12 cellular contexts compared by ENCODE assay signal in the genomic region with DNA sequence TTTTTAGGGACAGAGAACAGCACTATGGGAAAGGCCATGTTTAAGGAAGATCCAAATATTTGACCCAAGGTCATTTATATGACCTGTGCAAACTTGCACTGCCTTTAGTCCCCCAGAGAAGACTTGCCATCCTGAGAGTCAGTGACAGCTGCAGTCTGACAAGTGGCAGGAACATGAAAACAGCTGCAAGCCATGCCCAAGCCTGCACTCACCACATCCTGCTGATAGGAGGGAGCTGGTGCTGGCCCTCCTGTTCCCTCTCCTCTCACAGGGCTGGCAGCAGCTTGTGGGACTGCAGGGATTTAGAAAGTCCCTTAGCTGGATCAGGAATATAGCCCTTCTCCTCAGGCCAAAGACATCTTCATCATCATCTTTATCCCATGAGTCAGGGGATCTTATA.
DNase-seq lines count a peak whose midpoint lies in the region; ATAC-seq and TF ChIP-seq lines count a peak whose summit lies in the region.
"Had no signal": no experiment of that assay in that cellular context is flagged by ENCODE, and none has a peak within 500 bp of the region (broad histone marks: within the 10 kb centered on the region; RNA-seq: fewer than 3 reads in every experiment).

No MANE protein-coding gene starts in this region.

- H3K4me3 ChIP-seq in Peyer's patch (no peak overlapping the region), mucosa of descending colon (no peak overlapping the region)
- H3K4me3 ChIP-seq: lung had no signal

- intact Hi-C loops in mucosa of descending colon (cut with DNase I, micrococcal nuclease): no loop called here

- DNase-seq in Peyer's patch (peak in 2 of 3 donors; percentile 81 to 84), mucosa of descending colon (peak in 1 of 3 donors; percentile 64), amygdala (lab: John Stamatoyannopoulos, UW) (no peak), erythroblast (lab: John Stamatoyannopoulos, UW) (no peak)
- DNase-seq: anterior cingulate cortex, NCI-H774, substantia nigra had no signal

- H3K36me3 ChIP-seq in Peyer's patch (no peaks in the 10 kb centered on the region), mucosa of descending colon (ENCODE audit: low read depth) (no peaks in the 10 kb centered on the region)

- H3K4me1 ChIP-seq in Peyer's patch (peaks cover 0 to 28% (median 6%) of the 10 kb centered on the region in 4 donors), mucosa of descending colon (ENCODE audit: low read depth) (no peaks in the 10 kb centered on the region)

- H3K27ac ChIP-seq in Peyer's patch: peak overlapping the region in 1 of 4 donors; percentile 80

- no peak for TF ChIP-seq POLR2A in GM18505 (IDR thresholded peaks at IDR 0.05; ENCODE audit: borderline replicate concordance, extremely low read depth, insufficient read depth, insufficient read length)
- TF ChIP-seq POLR2A in Peyer's patch (IDR thresholded peaks at IDR 0.05): no peak
- no peak for TF ChIP-seq POLR2A in erythroblast (IDR thresholded peaks at IDR 0.05; ENCODE audit: low read length)

- H3K27me3 ChIP-seq in Peyer's patch: no peaks in the 10 kb centered on the region

- H3K9me3 ChIP-seq in Peyer's patch: peaks cover 0 to 5% (median 0%) of the 10 kb centered on the region in 4 donors
- no peaks in the 10 kb centered on the region for H3K9me3 ChIP-seq in mucosa of descending colon

- ATAC-seq in GM18505 (IDR thresholded peaks at IDR 0.05; ENCODE audit: unreplicated experiment): peak; percentile 26
- peak; percentile 32 for ATAC-seq in GM21447 (IDR thresholded peaks at IDR 0.05; ENCODE audit: unreplicated experiment)
- ATAC-seq in mucosa of descending colon: peak; percentile 55
- no peak for ATAC-seq in GM19467 (IDR thresholded peaks at IDR 0.05; ENCODE audit: unreplicated experiment)
- ATAC-seq: HCT116 had no signal

- TF ChIP-seq CTCF in Peyer's patch (IDR thresholded peaks at IDR 0.05): no peak
- no peak for TF ChIP-seq CTCF in mucosa of descending colon (IDR thresholded peaks at IDR 0.05)

Comparison
In these comparisons a context has a peak if more than half of its experiments do, and no peak if none do; other contexts are left out.
1. DNase-seq: peak in Peyer's patch (2 of 3); none in amygdala (0 of 56) and erythroblast (0 of 2).